2 cellular contexts compared by ENCODE assay signal in the genomic region with DNA sequence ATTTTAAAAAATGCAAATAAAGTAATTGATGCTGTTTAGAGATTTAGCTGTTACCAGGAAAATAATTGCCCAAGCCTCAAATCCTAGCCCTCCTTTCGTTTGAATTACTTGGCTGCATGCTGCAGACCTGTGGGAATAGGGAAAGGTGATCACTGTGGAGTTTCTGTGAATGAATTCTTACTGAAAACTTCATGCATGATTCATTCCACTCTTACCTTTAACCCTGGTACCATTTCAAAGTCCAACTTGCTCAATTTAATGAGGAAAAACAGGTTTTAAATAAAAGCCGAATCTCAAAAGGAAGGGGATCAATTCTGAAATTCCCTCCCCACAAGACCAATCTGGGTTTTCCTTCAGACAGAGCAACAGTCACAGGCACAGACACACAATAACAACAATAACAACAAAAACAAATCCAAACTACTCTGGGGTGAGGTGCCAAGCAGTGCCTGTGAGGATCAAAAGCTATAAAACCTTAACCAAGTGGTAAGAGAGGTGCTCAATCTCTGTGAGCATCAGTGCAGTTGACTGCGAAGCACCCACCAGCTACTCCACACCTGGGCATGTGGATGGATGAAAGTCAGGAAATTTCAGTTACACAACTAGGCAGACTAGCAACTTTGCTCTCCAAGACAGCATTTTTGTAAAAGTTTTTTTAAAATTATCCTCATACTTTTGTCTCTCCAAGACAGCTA.
A peak's percentile ranks its signal among the peaks of the same experiment; 100 is the strongest.
TF ChIP-seq lines count a peak whose summit lies in the region.

No MANE protein-coding gene starts in this region.

TF ChIP-seq in liver, 16 proteins besides CTCF, POLR2A, EP300 and RAD21 (continued from another document):
- TF ChIP-seq REST (IDR thresholded peaks at IDR 0.05), result peak; percentile 38
- TF ChIP-seq SP1 (IDR thresholded peaks at IDR 0.05), result peak; percentile 60
- TF ChIP-seq HNF4G (IDR thresholded peaks at IDR 0.05), result peak; percentile 75
- TF ChIP-seq FOXA1 (IDR thresholded peaks at IDR 0.05), result no peak
- no peak for TF ChIP-seq GABPA (IDR thresholded peaks at IDR 0.05 in 1 of 2, conservative IDR thresholded peaks at IDR 0.05 in 1 of 2)
- peak; percentile 40 to 70 for TF ChIP-seq RXRA (IDR thresholded peaks at IDR 0.05)
- TF ChIP-seq YY1 (IDR thresholded peaks at IDR 0.05), result no peak

TF ChIP-seq in HepG2, 621 proteins besides CTCF, POLR2A, EP300 and RAD21 (continued from another document):
- TF ChIP-seq, protein P1, sequence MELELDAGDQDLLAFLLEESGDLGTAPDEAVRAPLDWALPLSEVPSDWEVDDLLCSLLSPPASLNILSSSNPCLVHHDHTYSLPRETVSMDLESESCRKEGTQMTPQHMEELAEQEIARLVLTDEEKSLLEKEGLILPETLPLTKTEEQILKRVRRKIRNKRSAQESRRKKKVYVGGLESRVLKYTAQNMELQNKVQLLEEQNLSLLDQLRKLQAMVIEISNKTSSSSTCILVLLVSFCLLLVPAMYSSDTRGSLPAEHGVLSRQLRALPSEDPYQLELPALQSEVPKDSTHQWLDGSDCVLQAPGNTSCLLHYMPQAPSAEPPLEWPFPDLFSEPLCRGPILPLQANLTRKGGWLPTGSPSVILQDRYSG (CRISPR knock-in tag; IDR thresholded peaks at IDR 0.05), result no peak
- TF ChIP-seq, protein P2, sequence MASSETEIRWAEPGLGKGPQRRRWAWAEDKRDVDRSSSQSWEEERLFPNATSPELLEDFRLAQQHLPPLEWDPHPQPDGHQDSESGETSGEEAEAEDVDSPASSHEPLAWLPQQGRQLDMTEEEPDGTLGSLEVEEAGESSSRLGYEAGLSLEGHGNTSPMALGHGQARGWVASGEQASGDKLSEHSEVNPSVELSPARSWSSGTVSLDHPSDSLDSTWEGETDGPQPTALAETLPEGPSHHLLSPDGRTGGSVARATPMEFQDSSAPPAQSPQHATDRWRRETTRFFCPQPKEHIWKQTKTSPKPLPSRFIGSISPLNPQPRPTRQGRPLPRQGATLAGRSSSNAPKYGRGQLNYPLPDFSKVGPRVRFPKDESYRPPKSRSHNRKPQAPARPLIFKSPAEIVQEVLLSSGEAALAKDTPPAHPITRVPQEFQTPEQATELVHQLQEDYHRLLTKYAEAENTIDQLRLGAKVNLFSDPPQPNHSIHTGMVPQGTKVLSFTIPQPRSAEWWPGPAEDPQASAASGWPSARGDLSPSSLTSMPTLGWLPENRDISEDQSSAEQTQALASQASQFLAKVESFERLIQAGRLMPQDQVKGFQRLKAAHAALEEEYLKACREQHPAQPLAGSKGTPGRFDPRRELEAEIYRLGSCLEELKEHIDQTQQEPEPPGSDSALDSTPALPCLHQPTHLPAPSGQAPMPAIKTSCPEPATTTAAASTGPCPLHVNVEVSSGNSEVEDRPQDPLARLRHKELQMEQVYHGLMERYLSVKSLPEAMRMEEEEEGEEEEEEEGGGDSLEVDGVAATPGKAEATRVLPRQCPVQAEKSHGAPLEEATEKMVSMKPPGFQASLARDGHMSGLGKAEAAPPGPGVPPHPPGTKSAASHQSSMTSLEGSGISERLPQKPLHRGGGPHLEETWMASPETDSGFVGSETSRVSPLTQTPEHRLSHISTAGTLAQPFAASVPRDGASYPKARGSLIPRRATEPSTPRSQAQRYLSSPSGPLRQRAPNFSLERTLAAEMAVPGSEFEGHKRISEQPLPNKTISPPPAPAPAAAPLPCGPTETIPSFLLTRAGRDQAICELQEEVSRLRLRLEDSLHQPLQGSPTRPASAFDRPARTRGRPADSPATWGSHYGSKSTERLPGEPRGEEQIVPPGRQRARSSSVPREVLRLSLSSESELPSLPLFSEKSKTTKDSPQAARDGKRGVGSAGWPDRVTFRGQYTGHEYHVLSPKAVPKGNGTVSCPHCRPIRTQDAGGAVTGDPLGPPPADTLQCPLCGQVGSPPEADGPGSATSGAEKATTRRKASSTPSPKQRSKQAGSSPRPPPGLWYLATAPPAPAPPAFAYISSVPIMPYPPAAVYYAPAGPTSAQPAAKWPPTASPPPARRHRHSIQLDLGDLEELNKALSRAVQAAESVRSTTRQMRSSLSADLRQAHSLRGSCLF (CRISPR knock-in tag; IDR thresholded peaks at IDR 0.05; ENCODE audit: borderline replicate concordance), result no peak
- TF ChIP-seq IRF1 (CRISPR knock-in tag; IDR thresholded peaks at IDR 0.05; ENCODE audit: low read depth) (no peak), ZBTB37 (CRISPR knock-in tag; IDR thresholded peaks at IDR 0.05) (no peak), PHF21A (CRISPR knock-in tag; IDR thresholded peaks at IDR 0.05) (no peak), NCOA2 (CRISPR knock-in tag; IDR thresholded peaks at IDR 0.05) (no peak), ZBTB26 (CRISPR knock-in tag; IDR thresholded peaks at IDR 0.05; ENCODE audit: borderline replicate concordance) (no peak), KAT2B (IDR thresholded peaks at IDR 0.05; ENCODE audit: borderline replicate concordance, low read depth, low read length) (no peak), ZC3H13 (CRISPR knock-in tag; IDR thresholded peaks at IDR 0.05) (no peak), CBX2 (IDR thresholded peaks at IDR 0.05; ENCODE audit: low read depth, low read length) (no peak), CBX2 (CRISPR knock-in tag; IDR thresholded peaks at IDR 0.05; ENCODE audit: low read depth) (no peak)
